Comparison of ENCODE assay signal across 13 cellular contexts in genomic region chr6:163668061-163668426, GRCh38.
DNase-seq lines count a peak whose midpoint lies in the region; ATAC-seq lines count a peak whose summit lies in the region.
"Had no signal": no experiment of that assay in that cellular context is flagged by ENCODE, and none has a peak within 500 bp of the region (broad histone marks: within the 10 kb centered on the region; RNA-seq: fewer than 3 reads in every experiment).

No MANE protein-coding gene starts in this region.

- peak overlapping the region; percentile 22 for H3K27ac Mint-ChIP-seq in activated naive CD8-positive, alpha-beta T cell treated with anti-CD3 and anti-CD28 coated beads, Interleukin-2, amount 10 ng/mL, durations not matched to agents 7 days and 5 days
- H3K27ac Mint-ChIP-seq in activated naive CD8-positive, alpha-beta T cell treated with anti-CD3 and anti-CD28 coated beads for 36 hours, result no peak overlapping the region
- H3K27ac Mint-ChIP-seq in stimulated activated naive B cell treated with anti-CD40 and anti-IgM and Interleukin-4, amounts not matched to agents 10 μg/mL and 1 μg/mL and 100 μg/mL, for 72 hours, result peak overlapping the region; percentile 90
- H3K27ac Mint-ChIP-seq: T-cell had no signal

- H3K36me3 Mint-ChIP-seq in activated naive CD8-positive, alpha-beta T cell treated with anti-CD3 and anti-CD28 coated beads, Interleukin-2, amount 10 ng/mL, durations not matched to agents 7 days and 5 days, result no peaks in the 10 kb centered on the region
- H3K36me3 Mint-ChIP-seq in activated naive CD8-positive, alpha-beta T cell treated with anti-CD3 and anti-CD28 coated beads for 36 hours, result no peaks in the 10 kb centered on the region
- H3K36me3 Mint-ChIP-seq in stimulated activated naive B cell treated with anti-CD40 and anti-IgM and Interleukin-4, amounts not matched to agents 10 μg/mL and 1 μg/mL and 100 μg/mL, for 72 hours, result no peaks in the 10 kb centered on the region
- H3K36me3 Mint-ChIP-seq: T-cell had no signal

- no peaks in the 10 kb centered on the region for H3K9me3 Mint-ChIP-seq in activated naive CD8-positive, alpha-beta T cell treated with anti-CD3 and anti-CD28 coated beads, Interleukin-2, amount 10 ng/mL, durations not matched to agents 7 days and 5 days
- no peaks in the 10 kb centered on the region for H3K9me3 Mint-ChIP-seq in activated naive CD8-positive, alpha-beta T cell treated with anti-CD3 and anti-CD28 coated beads for 36 hours
- H3K9me3 Mint-ChIP-seq in stimulated activated naive B cell treated with anti-CD40 and anti-IgM and Interleukin-4, amounts not matched to agents 10 μg/mL and 1 μg/mL and 100 μg/mL, for 72 hours, result no peaks in the 10 kb centered on the region
- H3K9me3 Mint-ChIP-seq: T-cell had no signal

- peaks cover 5% of the 10 kb centered on the region for H3K27me3 Mint-ChIP-seq in activated naive CD8-positive, alpha-beta T cell treated with anti-CD3 and anti-CD28 coated beads, Interleukin-2, amount 10 ng/mL, durations not matched to agents 7 days and 5 days
- H3K27me3 Mint-ChIP-seq in activated naive CD8-positive, alpha-beta T cell treated with anti-CD3 and anti-CD28 coated beads for 36 hours, result no peaks in the 10 kb centered on the region
- H3K27me3 Mint-ChIP-seq in stimulated activated naive B cell treated with anti-CD40 and anti-IgM and Interleukin-4, amounts not matched to agents 10 μg/mL and 1 μg/mL and 100 μg/mL, for 72 hours, result no peaks in the 10 kb centered on the region

- POLR2A ChIA-PET in activated naive CD8-positive, alpha-beta T cell treated with anti-CD3 and anti-CD28 coated beads, Interleukin-2, amount 10 ng/mL, durations not matched to agents 7 days and 5 days (lab: Charles Lee), result no interaction called here

- DNase-seq in activated naive CD8-positive, alpha-beta T cell treated with anti-CD3 and anti-CD28 coated beads, Interleukin-2, amount 10 ng/mL, durations not matched to agents 7 days and 5 days, result no peak
- DNase-seq in activated naive CD8-positive, alpha-beta T cell treated with anti-CD3 and anti-CD28 coated beads for 36 hours, result no peak
- DNase-seq in RPMI8226 (peak; percentile 7), NCI-H1436 treated with DMSO at 0.1 percent for 48 hours (lab: John Stamatoyannopoulos, UW) (no peak), putamen (ENCODE audit: low spot score) (no peak)
- DNase-seq in stimulated activated naive B cell treated with anti-CD40 and anti-IgM and Interleukin-4, amounts not matched to agents 10 μg/mL and 1 μg/mL and 100 μg/mL, for 72 hours, result no peak
- no peak for DNase-seq in activated effector memory CD4-positive, alpha-beta T cell treated with anti-CD3 and anti-CD28 coated beads, Interleukin-2, amount 50 U/mL, for 16 hours
- DNase-seq: ACHN; activated CD8-positive, alpha-beta memory T cell treated with anti-CD3 and anti-CD28 coated beads for 24 hours; DND-41; mesendoderm had no signal

- H3K4me1 Mint-ChIP-seq in activated naive CD8-positive, alpha-beta T cell treated with anti-CD3 and anti-CD28 coated beads, Interleukin-2, amount 10 ng/mL, durations not matched to agents 7 days and 5 days, result peaks cover 12% of the 10 kb centered on the region
- H3K4me1 Mint-ChIP-seq in activated naive CD8-positive, alpha-beta T cell treated with anti-CD3 and anti-CD28 coated beads for 36 hours, result peaks cover 12% of the 10 kb centered on the region
- peaks cover 18 to 37% of the 10 kb centered on the region in 2 donors for H3K4me1 Mint-ChIP-seq in stimulated activated naive B cell treated with anti-CD40 and anti-IgM and Interleukin-4, amounts not matched to agents 10 μg/mL and 1 μg/mL and 100 μg/mL, for 72 hours

- no peak for ATAC-seq in activated naive CD8-positive, alpha-beta T cell treated with anti-CD3 and anti-CD28 coated beads, Interleukin-2, amount 10 ng/mL, durations not matched to agents 7 days and 5 days (ENCODE audit: low read depth)
- ATAC-seq in HG02840 (IDR thresholded peaks at IDR 0.05; ENCODE audit: low FRiP score, unreplicated experiment), result peak; percentile 58
- peak; percentile 67 to 74 for ATAC-seq in stimulated activated naive B cell treated with anti-CD40 and anti-IgM and Interleukin-4, amounts not matched to agents 10 μg/mL and 1 μg/mL and 100 μg/mL, for 72 hours (replicated peaks)

- H3K4me3 Mint-ChIP-seq in activated naive CD8-positive, alpha-beta T cell treated with anti-CD3 and anti-CD28 coated beads, Interleukin-2, amount 10 ng/mL, durations not matched to agents 7 days and 5 days, result no peak overlapping the region
- no peak overlapping the region for H3K4me3 Mint-ChIP-seq in activated naive CD8-positive, alpha-beta T cell treated with anti-CD3 and anti-CD28 coated beads for 36 hours
- H3K4me3 Mint-ChIP-seq in stimulated activated naive B cell treated with anti-CD40 and anti-IgM and Interleukin-4, amounts not matched to agents 10 μg/mL and 1 μg/mL and 100 μg/mL, for 72 hours, result peak overlapping the region; percentile 62 to 66
- H3K4me3 Mint-ChIP-seq: T-cell had no signal

Comparison
In these comparisons a context has a peak if more than half of its experiments do, and no peak if none do; other contexts are left out.
1. H3K4me3 Mint-ChIP-seq: peak in stimulated activated naive B cell treated with anti-CD40 and anti-IgM and Interleukin-4, amounts not matched to agents 10 μg/mL and 1 μg/mL and 100 μg/mL, for 72 hours (2 of 2); none in activated naive CD8-positive, alpha-beta T cell treated with anti-CD3 and anti-CD28 coated beads, Interleukin-2, amount 10 ng/mL, durations not matched to agents 7 days and 5 days (single experiment) and activated naive CD8-positive, alpha-beta T cell treated with anti-CD3 and anti-CD28 coated beads for 36 hours (single experiment).